Comparison of ENCODE assay signal across 24 cellular contexts in genomic region chr2:161049571-161049970, GRCh38.
"Had no signal": no experiment of that assay in that cellular context is flagged by ENCODE, and none has a peak within 500 bp of the region (broad histone marks: within the 10 kb centered on the region; RNA-seq: fewer than 3 reads in every experiment).

No MANE protein-coding gene starts in this region.

- H3K36me3 ChIP-seq: gastrocnemius medialis, left lung, lower lobe of right lung, neutrophil, thoracic aorta had no signal

- H3K4me3 ChIP-seq: gastrocnemius medialis, left lung, lower lobe of right lung, thoracic aorta had no signal

- H3K36me3 Mint-ChIP-seq: activated naive CD4-positive, alpha-beta T cell treated with anti-CD3 and anti-CD28 coated beads, Interleukin-2, amount 10 ng/mL, durations not matched to agents 7 days and 5 days; stimulated activated effector memory CD8-positive, alpha-beta T cell treated with anti-CD3 and anti-CD28 coated beads, Interleukin-12 subunit alpha, Interleukin-12 subunit beta, amount 100 ng/mL, for 72 hours had no signal

- ATAC-seq: gastrocnemius medialis; left lung; lower lobe of right lung; sciatic nerve; stimulated activated effector memory CD8-positive, alpha-beta T cell treated with anti-CD3 and anti-CD28 coated beads, Interleukin-12 subunit alpha, Interleukin-12 subunit beta, amount 100 ng/mL, for 72 hours had no signal

- DNase-seq: activated CD4-positive, alpha-beta memory T cell treated with anti-CD3 and anti-CD28 coated beads, Interleukin-2, amount 10 ng/mL, durations not matched to agents 7 days and 5 days; activated CD4-positive, alpha-beta T cell treated with anti-CD3 and anti-CD28 coated beads, Interleukin-2, amount 10 ng/mL, durations not matched to agents 7 days and 5 days; activated CD4-positive, CD25-positive, alpha-beta regulatory T cell treated with anti-CD3 and anti-CD28 coated beads, Interleukin-2, amount 50 U/mL, for 72 hours; activated CD8-positive, alpha-beta memory T cell treated with anti-CD3 and anti-CD28 coated beads, Interleukin-2, amount 50 U/mL, for 48 hours; activated gamma-delta T cell; activated naive CD4-positive, alpha-beta T cell treated with anti-CD3 and anti-CD28 coated beads, Interleukin-2, amount 10 ng/mL, durations not matched to agents 7 days and 5 days; activated T-cell treated with anti-CD3 and anti-CD28 coated beads, Interleukin-2, amount 50 U/mL, for 24 hours; effector CD8-positive, alpha-beta T cell; gastrocnemius medialis; glutamatergic neuron; left lung; lower lobe of right lung; nephron progenitor cell; small intestine; stimulated activated CD4-positive, alpha-beta T cell treated with anti-CD3 and anti-CD28 coated beads, Interleukin-4, amount 100 ng/mL, for 24 hours; T-helper 1 cell; trophoblast cell had no signal

- H3K27me3 ChIP-seq: gastrocnemius medialis, left lung had no signal

- H3K27ac Mint-ChIP-seq: activated CD4-positive, alpha-beta memory T cell treated with anti-CD3 and anti-CD28 coated beads, Interleukin-2, amount 10 ng/mL, durations not matched to agents 7 days and 5 days; activated CD4-positive, alpha-beta T cell treated with anti-CD3 and anti-CD28 coated beads, Interleukin-2, amount 10 ng/mL, durations not matched to agents 7 days and 5 days; activated naive CD4-positive, alpha-beta T cell treated with anti-CD3 and anti-CD28 coated beads, Interleukin-2, amount 10 ng/mL, durations not matched to agents 7 days and 5 days; activated T-cell treated with anti-CD3 and anti-CD28 coated beads, Interleukin-2, amount 50 U/mL, for 24 hours; stimulated activated effector memory CD8-positive, alpha-beta T cell treated with anti-CD3 and anti-CD28 coated beads, Interleukin-12 subunit alpha, Interleukin-12 subunit beta, amount 100 ng/mL, for 72 hours; stimulated activated naive CD8-positive, alpha-beta T cell treated with anti-CD3 and anti-CD28 coated beads, Interleukin-15, Interleukin-2, amounts not matched to agents 100 ng/mL and 50 ng/mL, for 24 hours; T-helper 2 cell treated with Interferon-gamma antibody and Interleukin-4, amounts not matched to agents 5 μg/mL and 100 μg/mL, for 36 hours had no signal

- H3K9me3 Mint-ChIP-seq: activated CD4-positive, alpha-beta memory T cell treated with anti-CD3 and anti-CD28 coated beads, Interleukin-2, amount 10 ng/mL, durations not matched to agents 7 days and 5 days; activated CD4-positive, alpha-beta T cell treated with anti-CD3 and anti-CD28 coated beads, Interleukin-2, amount 10 ng/mL, durations not matched to agents 7 days and 5 days; activated naive CD4-positive, alpha-beta T cell treated with anti-CD3 and anti-CD28 coated beads, Interleukin-2, amount 10 ng/mL, durations not matched to agents 7 days and 5 days; activated T-cell treated with anti-CD3 and anti-CD28 coated beads, Interleukin-2, amount 50 U/mL, for 24 hours; nephron progenitor cell; stimulated activated effector memory CD8-positive, alpha-beta T cell treated with anti-CD3 and anti-CD28 coated beads, Interleukin-12 subunit alpha, Interleukin-12 subunit beta, amount 100 ng/mL, for 72 hours; stimulated activated naive CD8-positive, alpha-beta T cell treated with anti-CD3 and anti-CD28 coated beads, Interleukin-15, Interleukin-2, amounts not matched to agents 100 ng/mL and 50 ng/mL, for 24 hours; T-helper 2 cell treated with Interferon-gamma antibody and Interleukin-4, amounts not matched to agents 5 μg/mL and 100 μg/mL, for 36 hours had no signal

- H3K9me3 ChIP-seq: gastrocnemius medialis, left lung, lower lobe of right lung, neutrophil, thoracic aorta had no signal

- H3K27ac ChIP-seq: gastrocnemius medialis, left lung, lower lobe of right lung, neutrophil, thoracic aorta, VCaP had no signal
